8 cellular contexts compared by ENCODE assay signal in the genomic region with DNA sequence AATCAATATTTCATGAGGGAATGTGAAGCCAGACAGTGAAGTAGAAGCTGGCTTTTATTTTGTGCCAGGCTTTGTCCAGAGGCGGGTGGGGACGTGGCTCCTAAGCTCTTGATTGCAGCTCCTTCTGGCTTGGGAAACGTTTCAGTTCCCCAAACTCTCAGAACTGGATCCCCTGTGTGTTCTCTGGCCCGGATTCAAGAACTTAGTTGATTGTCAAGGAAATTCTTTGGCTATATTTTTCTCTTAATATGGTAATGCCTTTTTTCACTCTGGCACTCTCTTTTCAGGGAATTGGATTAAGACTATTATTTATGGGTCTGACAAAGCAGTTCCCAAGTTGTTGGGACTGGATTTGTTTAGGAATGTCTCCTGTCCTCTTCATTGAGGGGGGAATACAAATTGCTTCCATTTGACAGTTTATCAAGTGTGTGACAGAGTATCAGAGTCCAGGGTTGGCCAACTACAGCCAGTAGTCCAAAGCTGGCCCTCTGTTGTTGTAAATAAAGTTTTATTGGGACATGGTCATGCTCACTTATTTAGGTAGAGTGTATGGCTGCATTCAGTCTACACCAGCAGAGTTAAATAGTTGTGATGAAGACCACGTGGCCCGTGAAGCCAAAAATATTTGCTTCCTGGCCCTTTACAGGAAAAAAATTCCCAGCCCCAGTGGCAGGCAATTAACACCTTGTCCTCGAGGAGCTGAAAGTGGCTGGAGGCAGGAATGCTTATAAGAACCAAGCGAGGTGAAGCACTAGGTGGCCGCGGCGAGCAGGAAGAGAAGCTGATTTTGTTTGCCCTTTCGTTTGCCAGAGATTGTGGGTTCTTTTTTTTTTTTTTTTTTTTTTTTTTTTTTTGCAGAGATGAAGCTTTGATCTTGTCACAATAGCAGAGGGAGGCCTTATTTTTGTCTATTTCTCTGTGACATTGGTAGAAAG. TPM values are rescaled to one million over a fixed set of nuclear protein-coding genes. Genes with fewer than 3 reads are reported as not detected.
DNase-seq lines count a peak whose midpoint lies in the region; ATAC-seq, FAIRE-seq and TF ChIP-seq lines count a peak whose summit lies in the region.

No MANE protein-coding gene starts in this region.

- peak overlapping the region; percentile 62 for H3K27ac ChIP-seq in astrocyte (ENCODE audit: low read depth, low read length)
- H3K27ac ChIP-seq in tibial artery = peak overlapping the region; percentile 76 to 91

- no peaks in the 10 kb centered on the region for H3K9me3 ChIP-seq in astrocyte (ENCODE audit: insufficient read depth, low read depth, low read length)
- H3K9me3 ChIP-seq in tibial artery = no peaks in the 10 kb centered on the region

- H3K79me2 ChIP-seq in astrocyte (ENCODE audit: insufficient read depth, low read length) = no peaks in the 10 kb centered on the region

- no peaks in the 10 kb centered on the region for H3K9me3 Mint-ChIP-seq in activated T-helper 1 cell treated with anti-CD3 and anti-CD28 coated beads, Interleukin-12 subunit alpha, Interleukin-12 subunit beta, Interleukin-2, Interleukin-4 antibody, amounts not matched to agents 30 ng/mL and 10 ng/mL and 1 ng/mL, durations not matched to agents 14 hours and 24 hours and 36 hours
- H3K9me3 Mint-ChIP-seq in astrocyte (ENCODE audit: unreplicated experiment) = peaks cover 2% of the 10 kb centered on the region
- no peaks in the 10 kb centered on the region for H3K9me3 Mint-ChIP-seq in activated T-cell treated with anti-CD3 and anti-CD28 coated beads, Interleukin-2, amount 50 U/mL, for 24 hours

- no peaks in the 10 kb centered on the region for H4K20me1 ChIP-seq in astrocyte (ENCODE audit: insufficient read depth, low read length)

- H3K4me1 ChIP-seq in astrocyte (ENCODE audit: insufficient read depth, low read length) = peaks cover 41% of the 10 kb centered on the region
- peaks cover 5 to 94% (median 75%) of the 10 kb centered on the region in 4 donors for H3K4me1 ChIP-seq in tibial artery

- H3K4me3 Mint-ChIP-seq in activated T-helper 1 cell treated with anti-CD3 and anti-CD28 coated beads, Interleukin-12 subunit alpha, Interleukin-12 subunit beta, Interleukin-2, Interleukin-4 antibody, amounts not matched to agents 30 ng/mL and 10 ng/mL and 1 ng/mL, durations not matched to agents 14 hours and 24 hours and 36 hours = no peak overlapping the region
- no peak overlapping the region for H3K4me3 Mint-ChIP-seq in astrocyte (ENCODE audit: unreplicated experiment)
- no peak overlapping the region for H3K4me3 Mint-ChIP-seq in activated T-cell treated with anti-CD3 and anti-CD28 coated beads, Interleukin-2, amount 50 U/mL, for 24 hours

- peak overlapping the region; percentile 58 for H2AFZ ChIP-seq in astrocyte (ENCODE audit: low read depth, low read length)

- peak overlapping the region; percentile 81 for H3K4me2 ChIP-seq in astrocyte (ENCODE audit: low read length)

- H3K36me3 ChIP-seq in astrocyte (ENCODE audit: insufficient read depth, low read length) (no peaks in the 10 kb centered on the region), tibial artery (no peaks in the 10 kb centered on the region)

- H3K27me3 ChIP-seq in astrocyte (ENCODE audit: insufficient read depth, low read length) (no peaks in the 10 kb centered on the region), tibial artery (no peaks in the 10 kb centered on the region)

- peaks cover 12% of the 10 kb centered on the region for H3K27me3 Mint-ChIP-seq in activated T-helper 1 cell treated with anti-CD3 and anti-CD28 coated beads, Interleukin-12 subunit alpha, Interleukin-12 subunit beta, Interleukin-2, Interleukin-4 antibody, amounts not matched to agents 30 ng/mL and 10 ng/mL and 1 ng/mL, durations not matched to agents 14 hours and 24 hours and 36 hours (ENCODE audit: insufficient read depth)
- H3K27me3 Mint-ChIP-seq in astrocyte (ENCODE audit: low read depth, unreplicated experiment) = peaks cover 10% of the 10 kb centered on the region
- peaks cover 2% of the 10 kb centered on the region for H3K27me3 Mint-ChIP-seq in activated T-cell treated with anti-CD3 and anti-CD28 coated beads, Interleukin-2, amount 50 U/mL, for 24 hours

- intact Hi-C loops in activated T-helper 1 cell treated with anti-CD3 and anti-CD28 coated beads, Interleukin-12 subunit alpha, Interleukin-12 subunit beta, Interleukin-2, Interleukin-4 antibody, amounts not matched to agents 30 ng/mL and 10 ng/mL and 1 ng/mL, durations not matched to agents 14 hours and 24 hours and 36 hours (cut with micrococcal nuclease) = no loop called here
- intact Hi-C loops in left ventricle myocardium superior (cut with micrococcal nuclease) (no loop called here), tibial artery (cut with DNase I; ENCODE audit: low total_unique reads) (loop anchor here (2.0 kb wide), 1 partner anchor 33 kb away; no protein-coding TSS in a partner anchor)

- H3K4me1 Mint-ChIP-seq in activated T-helper 1 cell treated with anti-CD3 and anti-CD28 coated beads, Interleukin-12 subunit alpha, Interleukin-12 subunit beta, Interleukin-2, Interleukin-4 antibody, amounts not matched to agents 30 ng/mL and 10 ng/mL and 1 ng/mL, durations not matched to agents 14 hours and 24 hours and 36 hours (ENCODE audit: low read depth) = peaks cover 9% of the 10 kb centered on the region
- H3K4me1 Mint-ChIP-seq in astrocyte (ENCODE audit: low read depth, unreplicated experiment) = peaks cover 29% of the 10 kb centered on the region
- peaks cover 25% of the 10 kb centered on the region for H3K4me1 Mint-ChIP-seq in activated T-cell treated with anti-CD3 and anti-CD28 coated beads, Interleukin-2, amount 50 U/mL, for 24 hours (ENCODE audit: low read depth)

- FAIRE-seq in astrocyte (lab: Jason Lieb, UNC) = peak; percentile 49

- H3K4me3 ChIP-seq in astrocyte (ENCODE audit: insufficient read depth, low read depth, low read length) (peak overlapping the region; percentile 34), tibial artery (peak overlapping the region in 1 of 2 donors; percentile 11)

- H3K36me3 Mint-ChIP-seq in activated T-helper 1 cell treated with anti-CD3 and anti-CD28 coated beads, Interleukin-12 subunit alpha, Interleukin-12 subunit beta, Interleukin-2, Interleukin-4 antibody, amounts not matched to agents 30 ng/mL and 10 ng/mL and 1 ng/mL, durations not matched to agents 14 hours and 24 hours and 36 hours (ENCODE audit: low read depth) = no peaks in the 10 kb centered on the region
- H3K36me3 Mint-ChIP-seq in astrocyte (ENCODE audit: low read depth, unreplicated experiment) = peaks cover 12% of the 10 kb centered on the region
- H3K36me3 Mint-ChIP-seq in activated T-cell treated with anti-CD3 and anti-CD28 coated beads, Interleukin-2, amount 50 U/mL, for 24 hours (ENCODE audit: low read depth) = no peaks in the 10 kb centered on the region

- peak overlapping the region; percentile 50 for H3K9ac ChIP-seq in astrocyte (ENCODE audit: low read length)

- TF ChIP-seq CTCF in astrocyte (IDR thresholded peaks at IDR 0.05; ENCODE audit: insufficient read depth, low read depth, low read length) (no peak), tibial artery (IDR thresholded peaks at IDR 0.05) (no peak)

- ATAC-seq in left ventricle myocardium superior = peak; percentile 22

- DNase-seq in activated T-helper 1 cell treated with Interleukin-2 at 50 U/mL for 16 hours (ENCODE audit: low read depth) (peak; percentile 9), astrocyte (ENCODE audit: low read depth) (peak; percentile 49), left ventricle myocardium superior (peak; percentile 54), tibial artery (peak; percentile 81 to 88), superior temporal gyrus (ENCODE audit: extremely low spot score) (no peak), COR-L47 (lab: John Stamatoyannopoulos, UW) (no peak)
- DNase-seq in activated T-helper 1 cell treated with anti-CD3 and anti-CD28 coated beads, Interleukin-12 subunit alpha, Interleukin-12 subunit beta, Interleukin-2, Interleukin-4 antibody, amounts not matched to agents 30 ng/mL and 10 ng/mL and 1 ng/mL, durations not matched to agents 14 hours and 24 hours and 36 hours (ENCODE audit: low spot score) = no peak
- DNase-seq in activated T-cell treated with anti-CD3 and anti-CD28 coated beads, Interleukin-2, amount 50 U/mL, for 24 hours = no peak

- H3K27ac Mint-ChIP-seq in activated T-helper 1 cell treated with anti-CD3 and anti-CD28 coated beads, Interleukin-12 subunit alpha, Interleukin-12 subunit beta, Interleukin-2, Interleukin-4 antibody, amounts not matched to agents 30 ng/mL and 10 ng/mL and 1 ng/mL, durations not matched to agents 14 hours and 24 hours and 36 hours = no peak overlapping the region
- H3K27ac Mint-ChIP-seq in astrocyte (ENCODE audit: unreplicated experiment) = no peak overlapping the region
- H3K27ac Mint-ChIP-seq in activated T-cell treated with anti-CD3 and anti-CD28 coated beads, Interleukin-2, amount 50 U/mL, for 24 hours = no peak overlapping the region

RNA-seq across cellular contexts. Expression of gene HTRA1, which starts 34.3 kb away (rescaled TPM):
- not detected in 2 replicates for total RNA-seq in activated T-helper 1 cell treated with anti-CD3 and anti-CD28 coated beads, Interleukin-12 subunit alpha, Interleukin-12 subunit beta, Interleukin-2, Interleukin-4 antibody, amounts not matched to agents 30 ng/mL and 10 ng/mL and 1 ng/mL, durations not matched to agents 14 hours and 24 hours and 36 hours
- 34.9 and 89.8 TPM in 2 replicates for total RNA-seq in astrocyte
- 46.6 TPM for total RNA-seq in left ventricle myocardium superior

RNA-seq across cellular contexts. Expression of gene ARMS2, which starts 41.2 kb away (rescaled TPM):
- not detected in 2 replicates for total RNA-seq in activated T-helper 1 cell treated with anti-CD3 and anti-CD28 coated beads, Interleukin-12 subunit alpha, Interleukin-12 subunit beta, Interleukin-2, Interleukin-4 antibody, amounts not matched to agents 30 ng/mL and 10 ng/mL and 1 ng/mL, durations not matched to agents 14 hours and 24 hours and 36 hours
- total RNA-seq in astrocyte (not detected in 2 replicates), left ventricle myocardium superior (not detected)

Comparison
In these comparisons a context has a peak if more than half of its experiments do, and no peak if none do; other contexts are left out.
1. DNase-seq: peak in activated T-helper 1 cell treated with Interleukin-2 at 50 U/mL for 16 hours (single experiment), astrocyte (single experiment), left ventricle myocardium superior (single experiment) and tibial artery (2 of 2); none in activated T-helper 1 cell treated with anti-CD3 and anti-CD28 coated beads, Interleukin-12 subunit alpha, Interleukin-12 subunit beta, Interleukin-2, Interleukin-4 antibody, amounts not matched to agents 30 ng/mL and 10 ng/mL and 1 ng/mL, durations not matched to agents 14 hours and 24 hours and 36 hours (single experiment), activated T-cell treated with anti-CD3 and anti-CD28 coated beads, Interleukin-2, amount 50 U/mL, for 24 hours (single experiment), superior temporal gyrus (single experiment) and COR-L47 (single experiment).
2. RNA of gene HTRA1, which starts 34.3 kb away (total RNA-seq): 46.6 TPM in left ventricle myocardium superior (single experiment) and 34.9 to 89.8 TPM in astrocyte; not detected in activated T-helper 1 cell treated with anti-CD3 and anti-CD28 coated beads, Interleukin-12 subunit alpha, Interleukin-12 subunit beta, Interleukin-2, Interleukin-4 antibody, amounts not matched to agents 30 ng/mL and 10 ng/mL and 1 ng/mL, durations not matched to agents 14 hours and 24 hours and 36 hours; every median in the first group is over 10 times any median in the second.